Comparison of ENCODE assay signal across 2 cellular contexts in the genomic region with DNA sequence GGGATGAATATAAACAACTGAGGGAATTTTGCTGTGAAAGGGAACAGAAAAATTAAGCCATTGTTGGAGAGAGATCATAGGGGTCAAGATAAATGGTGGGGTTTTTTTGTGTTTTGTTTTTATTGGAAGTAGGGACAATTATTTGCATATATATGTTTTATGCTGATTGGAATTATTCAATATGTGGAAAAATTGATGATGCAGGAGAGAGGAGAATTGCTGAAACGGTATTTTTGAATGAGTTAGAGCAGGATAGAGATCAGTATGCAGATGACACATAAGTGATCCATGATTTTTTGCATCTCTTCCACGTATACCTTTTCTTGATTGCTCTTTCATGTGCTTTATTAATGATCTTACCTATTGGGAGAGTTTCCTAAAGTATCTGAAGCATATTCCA.
TF ChIP-seq lines count a peak whose summit lies in the region.

No MANE protein-coding gene starts in this region.

TF ChIP-seq in HEK293, 187 proteins besides CTCF, POLR2A, EP300 and RAD21 (continued from another document):
- 0 out of 2 replicates have a peak, but pooled peaks have one; percentile 38 for TF ChIP-seq IKZF3 (tag by site-specific recombination; IDR thresholded peaks at IDR 0.05)
- TF ChIP-seq SP2 (tag by site-specific recombination; IDR thresholded peaks at IDR 0.05): no peak
- peak; percentile 1; the same call in 1 of the 2 replicates for TF ChIP-seq PRDM1 (tag by site-specific recombination; IDR thresholded peaks at IDR 0.05)

TF ChIP-seq in GM12878, 131 proteins besides CTCF, POLR2A, EP300 and RAD21 (continued from another document):
- TF ChIP-seq, protein P1, sequence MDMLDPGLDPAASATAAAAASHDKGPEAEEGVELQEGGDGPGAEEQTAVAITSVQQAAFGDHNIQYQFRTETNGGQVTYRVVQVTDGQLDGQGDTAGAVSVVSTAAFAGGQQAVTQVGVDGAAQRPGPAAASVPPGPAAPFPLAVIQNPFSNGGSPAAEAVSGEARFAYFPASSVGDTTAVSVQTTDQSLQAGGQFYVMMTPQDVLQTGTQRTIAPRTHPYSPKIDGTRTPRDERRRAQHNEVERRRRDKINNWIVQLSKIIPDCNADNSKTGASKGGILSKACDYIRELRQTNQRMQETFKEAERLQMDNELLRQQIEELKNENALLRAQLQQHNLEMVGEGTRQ (IDR thresholded peaks at IDR 0.05; ENCODE audit: borderline replicate concordance, low read depth, low read length): no peak
- TF ChIP-seq FOXM1 (IDR thresholded peaks at IDR 0.05; ENCODE audit: low read depth, low read length): no peak
- TF ChIP-seq MYB (IDR thresholded peaks at IDR 0.05; ENCODE audit: borderline replicate concordance, low read depth, low read length): no peak
- no peak for TF ChIP-seq CHD2 (IDR thresholded peaks at IDR 0.05; ENCODE audit: borderline replicate concordance, low read depth, low read length)
- TF ChIP-seq SUPT20H (IDR thresholded peaks at IDR 0.05; ENCODE audit: borderline replicate concordance, control insufficient read depth, low read depth, low read length): no peak
- TF ChIP-seq DPF2 (IDR thresholded peaks at IDR 0.05): no peak
- TF ChIP-seq TCF12 (IDR thresholded peaks at IDR 0.05; ENCODE audit: low read depth, low read length): no peak
- no peak for TF ChIP-seq NR2F1 (conservative IDR thresholded peaks at IDR 0.05)
- no peak for TF ChIP-seq SIX5 (IDR thresholded peaks at IDR 0.05; ENCODE audit: low read depth, low read length, severe bottlenecking)
- no peak for TF ChIP-seq BMI1 (IDR thresholded peaks at IDR 0.05; ENCODE audit: borderline replicate concordance)
- no peak for TF ChIP-seq RCOR1 (conservative IDR thresholded peaks at IDR 0.05; ENCODE audit: low read depth, low read length)
- no peak for TF ChIP-seq CHD1 (IDR thresholded peaks at IDR 0.05; ENCODE audit: low read depth, low read length)
- no peak for TF ChIP-seq SMARCA5 (IDR thresholded peaks at IDR 0.05)
- no peak for TF ChIP-seq ZNF274 (IDR thresholded peaks at IDR 0.05; ENCODE audit: insufficient read depth, insufficient read length)
